ENCODE assay signal across 17 cellular contexts in the genomic region with DNA sequence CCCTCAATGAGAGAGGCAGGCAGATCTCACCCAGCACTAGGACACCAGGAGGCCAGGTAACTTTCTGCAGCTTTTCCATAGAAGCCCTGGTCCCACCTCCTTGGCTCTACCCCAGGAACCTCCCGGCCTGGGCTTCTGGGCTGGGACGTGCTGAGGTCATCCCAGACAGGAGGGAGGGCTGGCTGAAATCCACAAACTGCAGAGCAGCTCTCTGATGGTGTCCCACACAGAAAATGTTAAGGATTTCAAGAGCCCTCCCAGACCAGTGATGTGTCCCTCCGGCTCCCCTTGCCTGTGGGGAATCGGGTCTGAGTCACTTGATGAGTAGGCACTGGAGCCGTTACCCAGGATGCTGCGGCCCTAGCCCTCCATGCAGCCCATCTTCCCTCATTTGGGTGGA.
DNase-seq lines count a peak whose midpoint lies in the region; ATAC-seq, FAIRE-seq and TF ChIP-seq lines count a peak whose summit lies in the region.
"Had no signal": no experiment of that assay in that cellular context is flagged by ENCODE, and none has a peak within 500 bp of the region (broad histone marks: within the 10 kb centered on the region; RNA-seq: fewer than 3 reads in every experiment).

No MANE protein-coding gene starts in this region.

- in situ Hi-C loops in GM23248 (cut with MboI), result no loop called here

- H3K4me1 ChIP-seq in GM23248 (ENCODE audit: insufficient read depth) (no peaks in the 10 kb centered on the region), keratinocyte (ENCODE audit: control insufficient read depth, extremely low read depth, insufficient read depth, low read length) (no peaks in the 10 kb centered on the region)
- H3K4me1 ChIP-seq: BE2C, colonic mucosa had no signal

- H3K36me3 ChIP-seq in GM23248 (ENCODE audit: low read depth), result no peaks in the 10 kb centered on the region
- H3K36me3 ChIP-seq in keratinocyte (ENCODE audit: control insufficient read depth in 2 of 2, extremely low read depth in 1 of 2, insufficient read depth in 2 of 2, low read length in 2 of 2), result no peaks in the 10 kb centered on the region
- H3K36me3 ChIP-seq: BE2C, colonic mucosa had no signal

- TF ChIP-seq CTCF in AG10803 (conservative IDR thresholded peaks at IDR 0.05; ENCODE audit: low read length) (no peak), keratinocyte (optimal IDR thresholded peaks at IDR 0.05 in 1 of 3, IDR thresholded peaks at IDR 0.05 in 1 of 3, conservative IDR thresholded peaks at IDR 0.05 in 1 of 3; ENCODE audit: extremely low read depth in 1 of 3, insufficient read depth in 2 of 3, low read length in 3 of 3) (no peak)

- FAIRE-seq in keratinocyte (lab: Jason Lieb, UNC), result peak; percentile 48

- no peaks in the 10 kb centered on the region for H3K9me1 ChIP-seq in keratinocyte (ENCODE audit: control insufficient read depth, extremely low read depth, insufficient read depth, low read length)

- H2AFZ ChIP-seq in GM23248, result peak overlapping the region; percentile 2; the same call in 1 of the 2 replicates
- H2AFZ ChIP-seq in keratinocyte (ENCODE audit: control insufficient read depth, low read length), result no peak overlapping the region

- no peaks in the 10 kb centered on the region for H4K20me1 ChIP-seq in GM23248 (ENCODE audit: insufficient read depth)
- no peaks in the 10 kb centered on the region for H4K20me1 ChIP-seq in keratinocyte (ENCODE audit: control insufficient read depth, extremely low read depth, insufficient read depth, low read length)

- DNase-seq in AG10803 (ENCODE audit: low read depth) (peak; percentile 30), GM23248 (peak; percentile 74), RPMI7951 (ENCODE audit: low read depth) (peak; percentile 76), keratinocyte (ENCODE audit: low read depth, low spot score) (no peak)
- no peak for DNase-seq in activated CD4-positive, alpha-beta T cell treated with anti-CD3 and anti-CD28 coated beads, Interleukin-2, amount 50 U/mL, for 48 hours
- DNase-seq in effector CD4-positive, alpha-beta T cell, result no peak
- DNase-seq: amygdala, BE2C, colonic mucosa, DMS53, hypothalamus, NCI-H2081, NCI-H524 treated with DMSO at 0.1 percent for 48 hours, T-cell had no signal

- H3K4me3 ChIP-seq in AG10803 (ENCODE audit: low read length), result no peak overlapping the region
- no peak overlapping the region for H3K4me3 ChIP-seq in GM23248
- H3K4me3 ChIP-seq in keratinocyte (ENCODE audit: control insufficient read depth in 2 of 3, extremely low read depth in 1 of 3, insufficient read depth in 2 of 3, low read depth in 1 of 3, low read length in 3 of 3), result no peak overlapping the region
- H3K4me3 ChIP-seq: colonic mucosa had no signal

- H3K9ac ChIP-seq in GM23248 (no peak overlapping the region), keratinocyte (ENCODE audit: control insufficient read depth, extremely low read depth, insufficient read depth, low read length) (no peak overlapping the region)

- H3K27ac ChIP-seq in GM23248, result no peak overlapping the region
- no peak overlapping the region for H3K27ac ChIP-seq in keratinocyte (ENCODE audit: control insufficient read depth, insufficient read depth, low read length)
- H3K27ac ChIP-seq: colonic mucosa had no signal

- dilution Hi-C loops in keratinocyte (cut with MboI; ENCODE audit: extremely low pct_ligation_motif_present, low sequenced_read_pairs), result no loop called here

- H3K4me2 ChIP-seq in GM23248 (ENCODE audit: unreplicated experiment), result no peak overlapping the region
- H3K4me2 ChIP-seq in keratinocyte (ENCODE audit: control insufficient read depth, extremely low read depth, insufficient read depth, low read depth, low read length), result no peak overlapping the region

- no peaks in the 10 kb centered on the region for H3K79me2 ChIP-seq in GM23248 (ENCODE audit: insufficient read depth)
- no peaks in the 10 kb centered on the region for H3K79me2 ChIP-seq in keratinocyte (ENCODE audit: control insufficient read depth, insufficient read depth, low read length)

- H3K9me3 ChIP-seq in GM23248 (ENCODE audit: low read depth) (no peaks in the 10 kb centered on the region), keratinocyte (ENCODE audit: control insufficient read depth, low read depth, low read length) (no peaks in the 10 kb centered on the region)
- H3K9me3 ChIP-seq: BE2C, colonic mucosa had no signal

- H3K27me3 ChIP-seq in GM23248 (replicated peaks; ENCODE audit: insufficient read depth) (peaks cover 4% of the 10 kb centered on the region; the same call in 1 of the 2 replicates), keratinocyte (ENCODE audit: control insufficient read depth, extremely low read depth, insufficient read depth, low read length) (peaks cover 8% of the 10 kb centered on the region)
- H3K27me3 ChIP-seq: BE2C, colonic mucosa had no signal

- 0 to 4% methylated on average over 6 of the region's 6 CpGs for WGBS in GM23248 (ENCODE audit: low coverage in 1 of 2, low lambda C conversion rate in 2 of 2, missing lambda C conversion rate in 2 of 2), 2 experiments

- no peaks in the 10 kb centered on the region for H3K9me2 ChIP-seq in GM23248 (ENCODE audit: insufficient read depth)

- ATAC-seq in HG03342 (IDR thresholded peaks at IDR 0.05; ENCODE audit: unreplicated experiment) (no peak), HG03097 (IDR thresholded peaks at IDR 0.05; ENCODE audit: low FRiP score, unreplicated experiment) (no peak)
- ATAC-seq: left lobe of liver, T-cell had no signal

- H3F3A ChIP-seq in GM23248 (ENCODE audit: insufficient read depth), result no peaks in the 10 kb centered on the region

Comparison
In these comparisons a context has a peak if more than half of its experiments do, and no peak if none do; other contexts are left out.
1. DNase-seq: peak in AG10803 (single experiment), GM23248 (single experiment) and RPMI7951 (single experiment); none in keratinocyte (single experiment), activated CD4-positive, alpha-beta T cell treated with anti-CD3 and anti-CD28 coated beads, Interleukin-2, amount 50 U/mL, for 48 hours (0 of 2) and effector CD4-positive, alpha-beta T cell (single experiment).